In the genomic region with DNA sequence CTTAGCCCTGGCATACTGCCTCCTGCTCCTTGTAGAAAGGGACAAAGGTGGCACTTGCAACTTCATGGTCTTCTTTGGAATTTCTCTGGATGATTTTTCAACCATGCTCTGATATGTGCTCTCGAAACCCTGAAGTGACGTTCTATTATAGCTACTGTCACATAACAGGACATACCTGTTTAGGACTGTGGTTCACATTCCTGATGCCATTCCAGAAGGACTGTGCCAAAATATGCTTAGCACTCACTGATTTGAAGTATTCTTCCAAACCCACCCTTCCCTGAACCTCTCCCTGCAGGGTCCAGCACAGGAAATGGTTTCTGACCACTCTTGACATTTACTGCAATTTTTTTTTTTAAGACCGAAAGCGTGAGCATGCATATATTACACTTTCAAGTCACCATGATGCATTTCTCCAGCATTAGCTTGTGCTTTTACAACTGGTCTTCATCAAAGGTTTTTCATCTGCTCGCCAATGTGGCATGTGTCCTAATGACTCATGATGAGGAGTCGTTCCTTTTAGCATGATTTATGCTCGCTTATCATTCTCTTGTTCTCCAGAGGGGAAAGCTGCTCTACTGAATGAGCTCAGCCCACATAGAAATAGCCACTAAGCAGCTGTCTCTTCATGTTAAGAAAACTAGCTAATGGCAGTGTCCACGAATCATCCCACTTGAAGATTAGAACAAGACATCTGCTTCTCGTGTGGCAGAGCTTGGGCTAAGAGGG, we compare ENCODE assay signal across 10 cellular contexts.
DNase-seq lines count a peak whose midpoint lies in the region; ATAC-seq, FAIRE-seq and TF ChIP-seq lines count a peak whose summit lies in the region.
"Had no signal": no experiment of that assay in that cellular context is flagged by ENCODE, and none has a peak within 500 bp of the region (broad histone marks: within the 10 kb centered on the region; RNA-seq: fewer than 3 reads in every experiment).

No MANE protein-coding gene starts in this region.

- TF ChIP-seq CTCF in body of pancreas (IDR thresholded peaks at IDR 0.05), result no peak
- TF ChIP-seq CTCF in hepatocyte (IDR thresholded peaks at IDR 0.05; ENCODE audit: poor library complexity), result no peak

- intact Hi-C loops in body of pancreas (cut with DNase I), result no loop called here
- intact Hi-C loops in aorta (cut with DNase I), result no loop called here

- H3K9me2 ChIP-seq in hepatocyte (replicated peaks; ENCODE audit: insufficient read depth), result no peaks in the 10 kb centered on the region

- no peaks in the 10 kb centered on the region for H4K20me1 ChIP-seq in hepatocyte (ENCODE audit: insufficient read depth, poor library complexity, severe bottlenecking)

- no peak for TF ChIP-seq POLR2A in body of pancreas (IDR thresholded peaks at IDR 0.05)

- H3K36me3 ChIP-seq in body of pancreas (replicated peaks in 1 of 2; ENCODE audit: insufficient read depth in 1 of 2, low read depth in 2 of 2) (no peaks in the 10 kb centered on the region), hepatocyte (replicated peaks; ENCODE audit: insufficient read depth, low read depth) (no peaks in the 10 kb centered on the region), aorta (ENCODE audit: control insufficient read depth in 1 of 2, insufficient read depth in 2 of 2, low read length in 1 of 2) (no peaks in the 10 kb centered on the region)

- H3K27ac ChIP-seq in body of pancreas, result no peak overlapping the region
- H3K27ac ChIP-seq in hepatocyte, result peak overlapping the region; percentile 65
- H3K27ac ChIP-seq in aorta (ENCODE audit: low read depth in 1 of 2, low read length in 2 of 2), result no peak overlapping the region

- H3K9me3 ChIP-seq in body of pancreas (no peaks in the 10 kb centered on the region), hepatocyte (ENCODE audit: low read depth) (no peaks in the 10 kb centered on the region), aorta (ENCODE audit: control insufficient read depth, low read length) (no peaks in the 10 kb centered on the region)

- H3K79me2 ChIP-seq in hepatocyte, result no peaks in the 10 kb centered on the region

- peak; percentile 82 for FAIRE-seq in HTR-8/SVneo (lab: Jason Lieb, UNC)
- FAIRE-seq: TTC549 had no signal

- DNase-seq in HTR-8/SVneo (ENCODE audit: insufficient read length, low spot score), result peak; percentile 71
- peak in 1 of 4 donors; percentile 35 for DNase-seq in body of pancreas
- peak; percentile 51 for DNase-seq in hepatocyte (ENCODE audit: low spot score)
- no peak for DNase-seq in aorta
- DNase-seq in KBM-7, result no peak
- DNase-seq in stimulated activated CD4-positive, alpha-beta T cell treated with anti-CD3 and anti-CD28 coated beads, Interleukin-1b, Interleukin-23, amount 100 ng/mL, for 48 hours, result no peak
- no peak for DNase-seq in SHP77 treated with DMSO at 0.1 percent for 48 hours (lab: John Stamatoyannopoulos, UW)
- DNase-seq: activated naive CD4-positive, alpha-beta T cell; NCI-H446 had no signal

- in situ Hi-C loops in KBM-7 (cut with MboI; ENCODE audit: low pct_unique_long_range_greater_than_20kb, low sequenced_read_pairs), result no loop called here

- H3K4me1 ChIP-seq in body of pancreas (no peaks in the 10 kb centered on the region), hepatocyte (ENCODE audit: insufficient read depth) (peaks cover under 1% of the 10 kb centered on the region), aorta (ENCODE audit: control insufficient read depth in 1 of 2, insufficient read depth in 2 of 2, low read length in 2 of 2) (peaks cover 0 to under 1% of the 10 kb centered on the region in 2 donors)

- ATAC-seq in body of pancreas, result peak; percentile 31
- ATAC-seq in aorta (ENCODE audit: low FRiP score), result peak; percentile 44

- H3K4me3 ChIP-seq in body of pancreas, result no peak overlapping the region
- H3K4me3 ChIP-seq in hepatocyte, result no peak overlapping the region
- H3K4me3 ChIP-seq in aorta (ENCODE audit: low read length in 2 of 2), result no peak overlapping the region

- WGBS in body of pancreas, 2 donors, result 54 to 62% methylated on average over 9 of the region's 9 CpGs
- 43% methylated on average over 9 of the region's 9 CpGs for WGBS in hepatocyte (ENCODE audit: low lambda C conversion rate, missing lambda C conversion rate)
- 18 to 28% methylated on average over 9 of the region's 9 CpGs for WGBS in aorta, 2 donors

- no peak overlapping the region for H3K4me2 ChIP-seq in hepatocyte

- H2AFZ ChIP-seq in hepatocyte, result no peak overlapping the region

- H3K27me3 ChIP-seq in body of pancreas (no peaks in the 10 kb centered on the region), hepatocyte (no peaks in the 10 kb centered on the region), aorta (ENCODE audit: control insufficient read depth in 1 of 2, insufficient read depth in 2 of 2, low read length in 1 of 2) (no peaks in the 10 kb centered on the region)

Comparison
In these comparisons a context has a peak if more than half of its experiments do, and no peak if none do; other contexts are left out.
1. DNase-seq: peak in HTR-8/SVneo (single experiment) and hepatocyte (single experiment); none in aorta (0 of 2), KBM-7 (single experiment), stimulated activated CD4-positive, alpha-beta T cell treated with anti-CD3 and anti-CD28 coated beads, Interleukin-1b, Interleukin-23, amount 100 ng/mL, for 48 hours (single experiment) and SHP77 treated with DMSO at 0.1 percent for 48 hours (single experiment).